18 cellular contexts compared by ENCODE assay signal in genomic region chr15:98000249-98001203, GRCh38. TPM values are rescaled to one million over a fixed set of nuclear protein-coding genes. Genes with fewer than 3 reads are reported as not detected.
DNase-seq lines count a peak whose midpoint lies in the region; FAIRE-seq and TF ChIP-seq lines count a peak whose summit lies in the region.
"Had no signal": no experiment of that assay in that cellular context is flagged by ENCODE, and none has a peak within 500 bp of the region (broad histone marks: within the 10 kb centered on the region; RNA-seq: fewer than 3 reads in every experiment).

No MANE protein-coding gene starts in this region.

- H3K27ac Mint-ChIP-seq in astrocyte (ENCODE audit: unreplicated experiment) = no peak overlapping the region
- H3K27ac Mint-ChIP-seq: activated CD4-positive, alpha-beta memory T cell treated with anti-CD3 and anti-CD28 coated beads for 36 hours; CD4-positive, CD25-positive, alpha-beta regulatory T cell; naive thymus-derived CD8-positive, alpha-beta T cell; stimulated activated effector memory CD8-positive, alpha-beta T cell treated with anti-CD3 and anti-CD28 coated beads, Interleukin-12 subunit alpha, Interleukin-12 subunit beta, amount 100 ng/mL, for 72 hours had no signal

- H3K36me3 ChIP-seq in astrocyte (ENCODE audit: insufficient read depth, low read length) (no peaks in the 10 kb centered on the region), keratinocyte (ENCODE audit: control insufficient read depth in 2 of 2, extremely low read depth in 1 of 2, insufficient read depth in 2 of 2, low read length in 2 of 2) (no peaks in the 10 kb centered on the region), smooth muscle cell (ENCODE audit: low read depth) (no peaks in the 10 kb centered on the region), ascending aorta (no peaks in the 10 kb centered on the region), MM.1S (replicated peaks; ENCODE audit: insufficient read depth, low read length) (no peaks in the 10 kb centered on the region)
- H3K36me3 ChIP-seq: gastrocnemius medialis had no signal

- H3K9me3 ChIP-seq in astrocyte (ENCODE audit: insufficient read depth, low read depth, low read length) = peaks cover 5% of the 10 kb centered on the region
- H3K9me3 ChIP-seq in keratinocyte (ENCODE audit: control insufficient read depth, low read depth, low read length) = no peaks in the 10 kb centered on the region
- H3K9me3 ChIP-seq in smooth muscle cell (replicated peaks; ENCODE audit: low read depth) = no peaks in the 10 kb centered on the region
- no peaks in the 10 kb centered on the region for H3K9me3 ChIP-seq in ascending aorta
- no peaks in the 10 kb centered on the region for H3K9me3 ChIP-seq in MM.1S (replicated peaks; ENCODE audit: insufficient read depth, low read length)
- H3K9me3 ChIP-seq: gastrocnemius medialis had no signal

- H3K4me3 Mint-ChIP-seq in astrocyte (ENCODE audit: unreplicated experiment) = no peak overlapping the region
- H3K4me3 Mint-ChIP-seq: activated CD4-positive, alpha-beta memory T cell treated with anti-CD3 and anti-CD28 coated beads for 36 hours; CD4-positive, CD25-positive, alpha-beta regulatory T cell; naive thymus-derived CD8-positive, alpha-beta T cell; stimulated activated effector memory CD8-positive, alpha-beta T cell treated with anti-CD3 and anti-CD28 coated beads, Interleukin-12 subunit alpha, Interleukin-12 subunit beta, amount 100 ng/mL, for 72 hours had no signal

- no peak for FAIRE-seq in astrocyte (lab: Jason Lieb, UNC)
- FAIRE-seq in keratinocyte (lab: Jason Lieb, UNC) = peak; percentile 60

- H3K27me3 Mint-ChIP-seq in astrocyte (ENCODE audit: low read depth, unreplicated experiment) = no peaks in the 10 kb centered on the region
- H3K27me3 Mint-ChIP-seq: activated CD4-positive, alpha-beta memory T cell treated with anti-CD3 and anti-CD28 coated beads for 36 hours; CD4-positive, CD25-positive, alpha-beta regulatory T cell; naive thymus-derived CD8-positive, alpha-beta T cell had no signal

- DNase-seq in H4 (ENCODE audit: low spot score) = peak; percentile 30
- DNase-seq in astrocyte (ENCODE audit: low read depth) = peak; percentile 92
- DNase-seq in keratinocyte (ENCODE audit: low read depth, low spot score) = no peak
- DNase-seq in smooth muscle cell (lab: John Stamatoyannopoulos, UW; ENCODE audit: unreplicated experiment) = no peak
- no peak for DNase-seq in ascending aorta (ENCODE audit: low spot score in 2 of 2)
- no peak for DNase-seq in HCEC 1CT
- no peak for DNase-seq in MM.1S
- DNase-seq in cortex of kidney (lab: John Stamatoyannopoulos, UW) = no peak
- DNase-seq: activated CD4-positive, alpha-beta memory T cell treated with anti-CD3 and anti-CD28 coated beads for 36 hours; amniotic stem cell; CD4-positive, CD25-positive, alpha-beta regulatory T cell; gastrocnemius medialis; Kasumi-1; naive thymus-derived CD8-positive, alpha-beta T cell; NCI-H2081; stimulated activated CD4-positive, alpha-beta T cell treated with anti-CD3 and anti-CD28 coated beads, Interleukin-4, amount 100 ng/mL, for 4 hours had no signal

- H3K27me3 ChIP-seq in astrocyte (ENCODE audit: insufficient read depth, low read length) (no peaks in the 10 kb centered on the region), keratinocyte (ENCODE audit: control insufficient read depth, extremely low read depth, insufficient read depth, low read length) (no peaks in the 10 kb centered on the region), smooth muscle cell (ENCODE audit: low read depth) (no peaks in the 10 kb centered on the region), ascending aorta (no peaks in the 10 kb centered on the region), MM.1S (replicated peaks; ENCODE audit: insufficient read depth, low read length) (no peaks in the 10 kb centered on the region)
- H3K27me3 ChIP-seq: gastrocnemius medialis had no signal

- peaks cover 3% of the 10 kb centered on the region for H3K9me3 Mint-ChIP-seq in astrocyte (ENCODE audit: unreplicated experiment)
- H3K9me3 Mint-ChIP-seq: activated CD4-positive, alpha-beta memory T cell treated with anti-CD3 and anti-CD28 coated beads for 36 hours; CD4-positive, CD25-positive, alpha-beta regulatory T cell; naive thymus-derived CD8-positive, alpha-beta T cell had no signal

- H3K4me1 Mint-ChIP-seq in astrocyte (ENCODE audit: low read depth, unreplicated experiment) = peaks cover 9% of the 10 kb centered on the region
- H3K4me1 Mint-ChIP-seq: stimulated activated effector memory CD8-positive, alpha-beta T cell treated with anti-CD3 and anti-CD28 coated beads, Interleukin-12 subunit alpha, Interleukin-12 subunit beta, amount 100 ng/mL, for 72 hours had no signal

- WGBS in smooth muscle cell (ENCODE audit: low lambda C conversion rate) = 59% methylated on average over 11 of the region's 11 CpGs

- TF ChIP-seq CTCF in astrocyte (IDR thresholded peaks at IDR 0.05; ENCODE audit: insufficient read depth, low read depth, low read length) = no peak
- no peak for TF ChIP-seq CTCF in keratinocyte (optimal IDR thresholded peaks at IDR 0.05 in 1 of 3, IDR thresholded peaks at IDR 0.05 in 1 of 3, conservative IDR thresholded peaks at IDR 0.05 in 1 of 3; ENCODE audit: extremely low read depth in 1 of 3, insufficient read depth in 2 of 3, low read length in 3 of 3)
- TF ChIP-seq CTCF in smooth muscle cell (IDR thresholded peaks at IDR 0.05; ENCODE audit: borderline replicate concordance, insufficient read depth, poor library complexity, severe bottlenecking) = no peak
- TF ChIP-seq CTCF in ascending aorta (IDR thresholded peaks at IDR 0.05) = no peak
- TF ChIP-seq CTCF in MM.1S (IDR thresholded peaks at IDR 0.05; ENCODE audit: low read length) = no peak

- H3K9me2 ChIP-seq in MM.1S (replicated peaks; ENCODE audit: insufficient read depth, low read length) = no peaks in the 10 kb centered on the region

- intact Hi-C loops in ascending aorta (cut with DNase I) = no loop called here

- H4K20me1 ChIP-seq in astrocyte (ENCODE audit: insufficient read depth, low read length) = no peaks in the 10 kb centered on the region
- no peaks in the 10 kb centered on the region for H4K20me1 ChIP-seq in keratinocyte (ENCODE audit: control insufficient read depth, extremely low read depth, insufficient read depth, low read length)
- H4K20me1 ChIP-seq in smooth muscle cell (ENCODE audit: low read depth) = no peaks in the 10 kb centered on the region
- H4K20me1 ChIP-seq in MM.1S (ENCODE audit: insufficient read depth, low read length) = no peaks in the 10 kb centered on the region

- no peak overlapping the region for H3K27ac ChIP-seq in astrocyte (ENCODE audit: low read depth, low read length)
- peak overlapping the region; percentile 27 for H3K27ac ChIP-seq in keratinocyte (ENCODE audit: control insufficient read depth, insufficient read depth, low read length)
- peak overlapping the region; percentile 49 for H3K27ac ChIP-seq in smooth muscle cell (ENCODE audit: low read depth)
- no peak overlapping the region for H3K27ac ChIP-seq in ascending aorta
- H3K27ac ChIP-seq in MM.1S (ENCODE audit: low read length) = no peak overlapping the region
- H3K27ac ChIP-seq: gastrocnemius medialis, HL-60 had no signal

- H3K4me3 ChIP-seq in astrocyte (ENCODE audit: insufficient read depth, low read depth, low read length) = no peak overlapping the region
- no peak overlapping the region for H3K4me3 ChIP-seq in keratinocyte (ENCODE audit: control insufficient read depth in 2 of 3, extremely low read depth in 1 of 3, insufficient read depth in 2 of 3, low read depth in 1 of 3, low read length in 3 of 3)
- no peak overlapping the region for H3K4me3 ChIP-seq in smooth muscle cell
- H3K4me3 ChIP-seq in ascending aorta = no peak overlapping the region
- H3K4me3 ChIP-seq in MM.1S (ENCODE audit: low read length) = no peak overlapping the region
- H3K4me3 ChIP-seq: gastrocnemius medialis had no signal

- H3K4me2 ChIP-seq in astrocyte (ENCODE audit: low read length) = no peak overlapping the region
- no peak overlapping the region for H3K4me2 ChIP-seq in keratinocyte (ENCODE audit: control insufficient read depth, extremely low read depth, insufficient read depth, low read depth, low read length)
- H3K4me2 ChIP-seq in smooth muscle cell = no peak overlapping the region
- H3K4me2 ChIP-seq in MM.1S (ENCODE audit: low read depth, low read length) = no peak overlapping the region

- no peak overlapping the region for H2AFZ ChIP-seq in astrocyte (ENCODE audit: low read depth, low read length)
- H2AFZ ChIP-seq in keratinocyte (ENCODE audit: control insufficient read depth, low read length) = no peak overlapping the region
- H2AFZ ChIP-seq in smooth muscle cell (ENCODE audit: low read depth) = no peak overlapping the region
- H2AFZ ChIP-seq in MM.1S (ENCODE audit: low read length) = no peak overlapping the region

- H3K79me2 ChIP-seq in astrocyte (ENCODE audit: insufficient read depth, low read length) = no peaks in the 10 kb centered on the region
- no peaks in the 10 kb centered on the region for H3K79me2 ChIP-seq in keratinocyte (ENCODE audit: control insufficient read depth, insufficient read depth, low read length)
- no peaks in the 10 kb centered on the region for H3K79me2 ChIP-seq in smooth muscle cell (ENCODE audit: low read depth)
- no peaks in the 10 kb centered on the region for H3K79me2 ChIP-seq in MM.1S (ENCODE audit: low read length)

- dilution Hi-C loops in keratinocyte (cut with MboI; ENCODE audit: extremely low pct_ligation_motif_present, low sequenced_read_pairs) = no loop called here

- H3F3A ChIP-seq in smooth muscle cell (ENCODE audit: low read depth) = peaks cover 7% of the 10 kb centered on the region
- H3F3A ChIP-seq in MM.1S (ENCODE audit: insufficient read depth, low read length) = no peaks in the 10 kb centered on the region

- H3K9ac ChIP-seq in astrocyte (ENCODE audit: low read length) (no peak overlapping the region), keratinocyte (ENCODE audit: control insufficient read depth, extremely low read depth, insufficient read depth, low read length) (no peak overlapping the region), smooth muscle cell (ENCODE audit: low read depth) (no peak overlapping the region), MM.1S (ENCODE audit: low read length) (no peak overlapping the region)

- no peaks in the 10 kb centered on the region for H3K36me3 Mint-ChIP-seq in astrocyte (ENCODE audit: low read depth, unreplicated experiment)
- H3K36me3 Mint-ChIP-seq: activated CD4-positive, alpha-beta memory T cell treated with anti-CD3 and anti-CD28 coated beads for 36 hours; CD4-positive, CD25-positive, alpha-beta regulatory T cell; naive thymus-derived CD8-positive, alpha-beta T cell; stimulated activated effector memory CD8-positive, alpha-beta T cell treated with anti-CD3 and anti-CD28 coated beads, Interleukin-12 subunit alpha, Interleukin-12 subunit beta, amount 100 ng/mL, for 72 hours had no signal

- peaks cover 5% of the 10 kb centered on the region for H3K4me1 ChIP-seq in astrocyte (ENCODE audit: insufficient read depth, low read length)
- peaks cover 58% of the 10 kb centered on the region for H3K4me1 ChIP-seq in keratinocyte (ENCODE audit: control insufficient read depth, extremely low read depth, insufficient read depth, low read length)
- H3K4me1 ChIP-seq in smooth muscle cell (ENCODE audit: low read depth) = no peaks in the 10 kb centered on the region
- H3K4me1 ChIP-seq in ascending aorta = no peaks in the 10 kb centered on the region
- no peaks in the 10 kb centered on the region for H3K4me1 ChIP-seq in MM.1S (ENCODE audit: low read length)

- H3K9me1 ChIP-seq in keratinocyte (ENCODE audit: control insufficient read depth, extremely low read depth, insufficient read depth, low read length) = no peaks in the 10 kb centered on the region

RNA-seq across cellular contexts. Expression of gene ARRDC4, which starts 40.0 kb away (rescaled TPM):
- 6.3 and 6.9 TPM in 2 replicates for total RNA-seq in H4 (2014; rRNA removed; shearing (Covaris generic))
- 30.4 and 42.4 TPM in 2 replicates for total RNA-seq in astrocyte
- 21.0 to 34.6 TPM (median 23.1 TPM) in 3 replicates for polyA plus RNA-seq in keratinocyte
- polyA plus RNA-seq in keratinocyte (2011; ENCODE audit: low read depth) = 19.7 TPM
- 23.0 and 46.4 TPM in 2 replicates for polyA plus RNA-seq in keratinocyte (2011; cell fraction: cytosol; rRNA removed)
- 24.7 and 40.9 TPM in 2 replicates for polyA plus RNA-seq in keratinocyte (2011; cell fraction: nucleus; rRNA removed)
- polyA plus RNA-seq in keratinocyte (2012; ENCODE audit: low replicate concordance) = 16.4 and 28.7 TPM in 2 replicates
- 7.6 to 23.1 TPM (median 17.1 TPM) in 3 replicates for polyA minus RNA-seq in keratinocyte
- polyA minus RNA-seq in keratinocyte (2011; cell fraction: cytosol; rRNA and poly(A)+ RNA removed) = 22.8 TPM
- 18.9 and 22.9 TPM in 2 replicates for polyA minus RNA-seq in keratinocyte (2011; cell fraction: nucleus; rRNA and poly(A)+ RNA removed)
- total RNA-seq in smooth muscle cell = 98.1 and 114 TPM in 2 replicates
- polyA plus RNA-seq in smooth muscle cell = 26.9 and 46.9 TPM in 2 replicates
- total RNA-seq in ascending aorta = 29.7 TPM

Comparison
In these comparisons a context has a peak if more than half of its experiments do, and no peak if none do; other contexts are left out.
1. DNase-seq: peak in H4 (single experiment) and astrocyte (single experiment); none in keratinocyte (single experiment), smooth muscle cell (single experiment), ascending aorta (0 of 2), HCEC 1CT (single experiment), MM.1S (single experiment) and cortex of kidney (single experiment).
2. H3K27ac ChIP-seq: peak in keratinocyte (single experiment) and smooth muscle cell (single experiment); none in astrocyte (single experiment), ascending aorta (0 of 2) and MM.1S (single experiment).